In the genomic region with DNA sequence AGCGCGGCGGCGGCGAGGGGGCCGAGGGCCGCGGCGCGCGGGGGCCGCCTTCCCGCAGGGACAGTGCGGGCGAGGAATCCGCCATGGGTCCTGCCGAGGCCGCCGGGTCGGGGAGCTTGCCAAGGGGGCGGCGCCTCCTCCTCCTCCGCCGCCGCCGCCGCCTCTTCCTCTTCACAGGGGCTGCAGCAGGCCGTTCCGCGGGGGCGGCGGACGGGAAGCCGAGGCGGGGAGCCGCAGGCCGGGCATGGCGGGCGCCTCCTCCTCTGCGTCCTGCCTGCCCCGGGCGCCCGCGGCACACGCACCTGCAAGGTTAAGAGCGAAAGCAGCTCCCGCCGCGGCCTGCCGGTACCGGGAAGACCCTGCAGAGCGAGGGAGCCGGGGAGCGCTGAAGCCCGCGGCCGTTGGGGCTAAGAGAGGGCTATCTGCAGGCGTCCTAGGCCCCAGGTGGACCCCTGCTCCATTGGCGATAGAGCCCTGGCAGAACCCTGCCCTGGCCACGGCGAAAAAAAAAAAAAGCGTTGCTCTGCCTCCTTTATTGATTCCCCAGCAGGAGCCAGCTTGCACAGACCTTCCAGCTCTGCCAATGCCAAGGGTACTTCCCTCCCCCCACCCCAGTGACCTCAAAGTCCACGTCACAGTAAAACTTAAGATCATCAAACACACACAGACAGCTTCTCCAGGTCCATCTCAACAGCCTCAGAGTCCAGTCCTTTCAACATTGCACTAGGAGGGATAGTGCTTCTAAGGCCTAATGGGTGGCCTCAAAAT, we compare ENCODE assay signal across 8 cellular contexts. TPM values are rescaled to one million over a fixed set of nuclear protein-coding genes. Genes with fewer than 3 reads are reported as not detected.
A peak's percentile ranks its signal among the peaks of the same experiment; 100 is the strongest.
DNase-seq lines count a peak whose midpoint lies in the region; ATAC-seq lines count a peak whose summit lies in the region.

A gene with protein sequence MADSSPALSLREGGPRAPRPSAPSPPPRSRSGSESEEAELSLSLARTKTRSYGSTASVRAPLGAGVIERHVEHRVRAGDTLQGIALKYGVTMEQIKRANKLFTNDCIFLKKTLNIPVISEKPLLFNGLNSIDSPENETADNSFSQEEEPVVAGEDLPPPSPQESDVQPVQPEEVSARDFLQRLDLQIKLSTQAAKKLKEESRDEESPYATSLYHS (minus strand): TSS at position 118 of the 768 bp plus-strand sequence. CDS start 33 bp downstream, at position 85.

- H3K27ac ChIP-seq in esophagus (ENCODE audit: low read depth in 2 of 2, low read length in 1 of 2), result peak within 1 kb of the TSS; percentile 84 to 86

- H3K9ac ChIP-seq in mucosa of stomach (ENCODE audit: low read length), result peak within 1 kb of the TSS; percentile 70

- H3K27me3 ChIP-seq in esophagus (ENCODE audit: control insufficient read depth in 1 of 2, insufficient read depth in 2 of 2, low read length in 2 of 2) (no peaks in the 10 kb centered on the region), mucosa of stomach (ENCODE audit: control insufficient read depth, insufficient read depth, low read length) (no peaks in the 10 kb centered on the region)

- H3K4me1 ChIP-seq in esophagus (ENCODE audit: control insufficient read depth in 2 of 2, insufficient read depth in 2 of 2, low read length in 1 of 2) (no peaks in the 10 kb centered on the region), mucosa of stomach (ENCODE audit: control insufficient read depth, insufficient read depth, low read length) (peaks cover 14% of the 10 kb centered on the region)

- H3K9me3 Mint-ChIP-seq in stimulated activated effector memory CD8-positive, alpha-beta T cell treated with anti-CD3 and anti-CD28 coated beads, Interleukin-12 subunit alpha, Interleukin-12 subunit beta, amount 100 ng/mL, for 72 hours, result no peaks in the 10 kb centered on the region

- H3K4me1 Mint-ChIP-seq in stimulated activated effector memory CD8-positive, alpha-beta T cell treated with anti-CD3 and anti-CD28 coated beads, Interleukin-12 subunit alpha, Interleukin-12 subunit beta, amount 100 ng/mL, for 72 hours, result peaks cover 50% of the 10 kb centered on the region

- H3K4me3 ChIP-seq in esophagus (ENCODE audit: low read depth in 1 of 2, low read length in 2 of 2) (peak within 1 kb of the TSS; percentile 62 to 71), mucosa of stomach (ENCODE audit: low read length) (peak within 1 kb of the TSS; percentile 16)

- peak; percentile 46 for ATAC-seq in HG02973 (IDR thresholded peaks at IDR 0.05; ENCODE audit: unreplicated experiment)
- peak; percentile 79 for ATAC-seq in stimulated activated effector memory CD8-positive, alpha-beta T cell treated with anti-CD3 and anti-CD28 coated beads, Interleukin-12 subunit alpha, Interleukin-12 subunit beta, amount 100 ng/mL, for 72 hours

- peak; percentile 23 to 55 for DNase-seq in NCI-H524 (lab: John Stamatoyannopoulos, UW)
- no peak for DNase-seq in NCI-H524 treated with DMSO at 0.1 percent for 48 hours (lab: John Stamatoyannopoulos, UW)
- peak; percentile 51 for DNase-seq in NOMO-1 treated with DMSO at 0.1 percent for 48 hours (lab: John Stamatoyannopoulos, UW; ENCODE audit: unreplicated experiment)
- peak; percentile 63 for DNase-seq in activated T-cell treated with anti-CD3 and anti-CD28 coated beads for 48 hours (ENCODE audit: low read depth)
- DNase-seq in stimulated activated effector memory CD8-positive, alpha-beta T cell treated with anti-CD3 and anti-CD28 coated beads, Interleukin-12 subunit alpha, Interleukin-12 subunit beta, amount 100 ng/mL, for 72 hours (ENCODE audit: low spot score in 2 of 2), result peak; percentile 67 to 87

- H3K9me3 ChIP-seq in esophagus (ENCODE audit: control insufficient read depth in 2 of 2, insufficient read depth in 1 of 2, low read depth in 1 of 2, low read length in 1 of 2) (no peaks in the 10 kb centered on the region), mucosa of stomach (ENCODE audit: control insufficient read depth, low read length) (no peaks in the 10 kb centered on the region)

- peak within 1 kb of the TSS; percentile 64 for H3K27ac Mint-ChIP-seq in stimulated activated effector memory CD8-positive, alpha-beta T cell treated with anti-CD3 and anti-CD28 coated beads, Interleukin-12 subunit alpha, Interleukin-12 subunit beta, amount 100 ng/mL, for 72 hours

- peaks cover 12% of the 10 kb centered on the region for H3K36me3 Mint-ChIP-seq in stimulated activated effector memory CD8-positive, alpha-beta T cell treated with anti-CD3 and anti-CD28 coated beads, Interleukin-12 subunit alpha, Interleukin-12 subunit beta, amount 100 ng/mL, for 72 hours

- peaks cover 0 to 3% of the 10 kb centered on the region in 2 donors for H3K36me3 ChIP-seq in esophagus (ENCODE audit: control insufficient read depth in 2 of 2, insufficient read depth in 2 of 2, low read length in 1 of 2)
- H3K36me3 ChIP-seq in mucosa of stomach (ENCODE audit: control insufficient read depth, insufficient read depth, low read length), result no peaks in the 10 kb centered on the region

- peak within 1 kb of the TSS; percentile 80 for H3K4me3 Mint-ChIP-seq in stimulated activated effector memory CD8-positive, alpha-beta T cell treated with anti-CD3 and anti-CD28 coated beads, Interleukin-12 subunit alpha, Interleukin-12 subunit beta, amount 100 ng/mL, for 72 hours

- WGBS in esophagus, 2 donors, result 0% methylated on average over 35 to 63 of the region's 63 CpGs

RNA-seq across cellular contexts. Expression of the gene that starts here (rescaled TPM):
- 1 to 10 TPM; 5.2 to 5.9 TPM for polyA plus RNA-seq in esophagus
